14 cellular contexts compared by ENCODE assay signal in the genomic region with DNA sequence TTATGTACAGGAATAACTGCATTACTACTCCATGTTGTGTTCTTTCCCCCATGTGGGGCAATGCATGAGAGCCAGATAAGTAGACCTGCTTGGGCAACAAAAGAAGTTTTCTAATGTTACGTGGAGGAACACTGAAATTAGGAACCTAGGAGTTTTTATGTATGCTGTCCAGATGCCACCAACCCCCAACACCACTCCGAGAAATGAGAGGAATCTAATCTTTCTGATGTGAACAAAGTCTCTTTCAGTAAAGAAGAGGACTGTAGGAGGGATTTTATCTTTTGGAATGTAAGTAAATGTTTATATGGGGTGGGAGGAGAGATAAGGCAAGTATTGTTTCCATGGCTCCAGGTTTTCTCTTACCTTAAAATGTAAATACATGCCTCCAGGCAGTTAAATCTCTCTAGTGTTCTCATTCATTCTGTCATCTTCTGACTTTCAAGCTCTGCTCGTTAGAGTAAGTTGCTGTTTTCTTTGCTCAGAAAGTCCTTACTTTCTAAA.
"Had no signal": no experiment of that assay in that cellular context is flagged by ENCODE, and none has a peak within 500 bp of the region (broad histone marks: within the 10 kb centered on the region; RNA-seq: fewer than 3 reads in every experiment).

No MANE protein-coding gene starts in this region.

- H3K4me3 ChIP-seq: breast epithelium, gastrocnemius medialis, heart right ventricle, prostate gland, sigmoid colon, thoracic aorta, vagina had no signal

- ATAC-seq: gastrocnemius medialis; heart right ventricle; stimulated activated effector memory CD8-positive, alpha-beta T cell treated with anti-CD3 and anti-CD28 coated beads, Interleukin-12 subunit alpha, Interleukin-12 subunit beta, amount 100 ng/mL, for 72 hours had no signal

- DNase-seq: activated CD4-positive, alpha-beta T cell treated with anti-CD3 and anti-CD28 coated beads, Interleukin-2, amount 10 ng/mL, durations not matched to agents 7 days and 5 days; activated CD4-positive, CD25-positive, alpha-beta regulatory T cell; activated naive CD8-positive, alpha-beta T cell treated with anti-CD3 and anti-CD28 coated beads for 36 hours; dermis blood vessel endothelial cell; gastrocnemius medialis; heart right ventricle; mesenchymal stem cell; sigmoid colon; T-helper 2 cell had no signal

- H3K9me3 ChIP-seq: gastrocnemius medialis, prostate gland, thoracic aorta, vagina had no signal

- H3K36me3 ChIP-seq: breast epithelium, gastrocnemius medialis, heart right ventricle, prostate gland, sigmoid colon, thoracic aorta, vagina had no signal

- H3K27ac ChIP-seq: breast epithelium, gastrocnemius medialis, heart right ventricle, prostate gland, sigmoid colon, thoracic aorta, vagina had no signal

- H3K27me3 ChIP-seq: breast epithelium, gastrocnemius medialis, heart right ventricle, sigmoid colon, vagina had no signal

- H3K4me1 ChIP-seq: breast epithelium, gastrocnemius medialis, heart right ventricle, prostate gland, sigmoid colon, vagina had no signal
